ENCODE assay signal across 20 cellular contexts in genomic region chr18:58309099-58309498, GRCh38.
A peak's percentile ranks its signal among the peaks of the same experiment; 100 is the strongest.
DNase-seq lines count a peak whose midpoint lies in the region; ATAC-seq and TF ChIP-seq lines count a peak whose summit lies in the region.
"Had no signal": no experiment of that assay in that cellular context is flagged by ENCODE, and none has a peak within 500 bp of the region (broad histone marks: within the 10 kb centered on the region; RNA-seq: fewer than 3 reads in every experiment).

No MANE protein-coding gene starts in this region.

- H3K4me1 Mint-ChIP-seq in H9, result peaks cover 2 to 7% of the 10 kb centered on the region in 2 experiments; a peak in 2 of 4 replicates
- peaks cover 26% of the 10 kb centered on the region for H3K4me1 Mint-ChIP-seq in activated CD4-positive, alpha-beta memory T cell treated with anti-CD3 and anti-CD28 coated beads, Interleukin-2, amount 10 ng/mL, durations not matched to agents 7 days and 5 days

- H3K23me2 ChIP-seq in H9 (ENCODE audit: insufficient read length, low read depth, low read length, poor library complexity, severe bottlenecking), result no peaks in the 10 kb centered on the region

- no peak overlapping the region for H3K14ac ChIP-seq in H9 (ENCODE audit: insufficient read depth, low read length)

- H3K27me3 Mint-ChIP-seq in H9 (ENCODE audit: low read depth), result no peaks in the 10 kb centered on the region
- H3K27me3 Mint-ChIP-seq in activated CD4-positive, alpha-beta memory T cell treated with anti-CD3 and anti-CD28 coated beads, Interleukin-2, amount 10 ng/mL, durations not matched to agents 7 days and 5 days, result peaks cover 12% of the 10 kb centered on the region

- H3K4me3 Mint-ChIP-seq in H9, result no peak overlapping the region
- H3K4me3 Mint-ChIP-seq in activated CD4-positive, alpha-beta memory T cell treated with anti-CD3 and anti-CD28 coated beads, Interleukin-2, amount 10 ng/mL, durations not matched to agents 7 days and 5 days, result no peak overlapping the region
- H3K4me3 Mint-ChIP-seq: activated CD4-positive, alpha-beta T cell treated with anti-CD3 and anti-CD28 coated beads for 36 hours; activated CD8-positive, alpha-beta memory T cell treated with anti-CD3 and anti-CD28 coated beads, Interleukin-2, amount 10 ng/mL, durations not matched to agents 7 days and 5 days; HFFc6 had no signal

- H2BK120ac ChIP-seq in H9 (ENCODE audit: low read depth, low read length, poor library complexity, severe bottlenecking), result no peak overlapping the region

- H4K91ac ChIP-seq in H9 (ENCODE audit: insufficient read length, low read depth, low read length), result no peak overlapping the region

- H3K27ac ChIP-seq in H9 (ENCODE audit: insufficient read length, low read depth, low read length) (no peak overlapping the region), body of pancreas (peak overlapping the region; percentile 49 to 91 (median 88)), mucosa of rectum (ENCODE audit: low read depth in 2 of 2, low read length in 2 of 2) (peak overlapping the region; percentile 77 to 87), stomach smooth muscle (ENCODE audit: low read length) (peak overlapping the region; percentile 41)
- H3K27ac ChIP-seq: parathyroid adenoma, testis had no signal

- H4K20me1 ChIP-seq in H9 (ENCODE audit: control insufficient read depth, insufficient read depth, insufficient read length), result no peaks in the 10 kb centered on the region

- 0 out of 2 replicates have a peak, but pooled peaks cover 2% of the 10 kb centered on the region for H3K4me1 ChIP-seq in H9 (ENCODE audit: insufficient read depth, low read length)
- peaks cover 60% of the 10 kb centered on the region for H3K4me1 ChIP-seq in body of pancreas
- peaks cover 23 to 44% of the 10 kb centered on the region in 2 donors for H3K4me1 ChIP-seq in mucosa of rectum (ENCODE audit: control insufficient read depth in 2 of 2, insufficient read depth in 2 of 2, low read length in 2 of 2)
- H3K4me1 ChIP-seq in stomach smooth muscle (ENCODE audit: control insufficient read depth, insufficient read depth, low read length), result peaks cover 15% of the 10 kb centered on the region
- H3K4me1 ChIP-seq: parathyroid adenoma, testis had no signal

- no CpG with 5 or more reads among the region's 8 CpGs for WGBS in H9 (ENCODE audit: extremely low coverage, insufficient read length, low lambda C conversion rate)
- 89 to 91% methylated on average over 8 of the region's 8 CpGs for WGBS in body of pancreas, 2 donors

- no peak overlapping the region for H4K8ac ChIP-seq in H9 (replicated peaks; ENCODE audit: insufficient read length, low read depth, low read length)

- DNase-seq in H9 (no peak), body of pancreas (no peak), kidney glomerular epithelial cell (lab: John Stamatoyannopoulos, UW) (no peak), hepatic stellate cell (ENCODE audit: low spot score) (no peak)
- no peak for DNase-seq in activated CD4-positive, alpha-beta memory T cell treated with anti-CD3 and anti-CD28 coated beads, Interleukin-2, amount 10 ng/mL, durations not matched to agents 7 days and 5 days
- DNase-seq: activated CD4-positive, alpha-beta T cell treated with anti-CD3 and anti-CD28 coated beads for 36 hours; activated CD8-positive, alpha-beta memory T cell treated with anti-CD3 and anti-CD28 coated beads, Interleukin-2, amount 10 ng/mL, durations not matched to agents 7 days and 5 days; COR-L47; effector CD4-positive, alpha-beta T cell; HFFc6; KBM-7; left lung; NCI-H2029; NCI-H446 treated with DMSO at 0.1 percent for 48 hours; testis had no signal

- no peak for TF ChIP-seq CTCF in H9 (conservative IDR thresholded peaks at IDR 0.05)
- no peak for TF ChIP-seq CTCF in body of pancreas (IDR thresholded peaks at IDR 0.05)

- H4K5ac ChIP-seq in H9 (ENCODE audit: insufficient read length, low read depth, low read length), result no peak overlapping the region

- H3K4ac ChIP-seq in H9 (ENCODE audit: low read depth, low read length), result no peak overlapping the region

- no peak for TF ChIP-seq POLR2A in body of pancreas (IDR thresholded peaks at IDR 0.05)

- H3K36me3 ChIP-seq in body of pancreas (replicated peaks in 1 of 2; ENCODE audit: insufficient read depth in 1 of 2, low read depth in 2 of 2), result no peaks in the 10 kb centered on the region
- peaks cover 3 to 4% of the 10 kb centered on the region in 2 donors for H3K36me3 ChIP-seq in mucosa of rectum (ENCODE audit: control insufficient read depth in 2 of 2, insufficient read depth in 2 of 2, low read length in 2 of 2)
- no peaks in the 10 kb centered on the region for H3K36me3 ChIP-seq in stomach smooth muscle (ENCODE audit: control insufficient read depth in 2 of 2, insufficient read depth in 2 of 2, low read length in 2 of 2)
- H3K36me3 ChIP-seq: left lung had no signal

- no peak overlapping the region for H3K56ac ChIP-seq in H9 (ENCODE audit: insufficient read length, low read depth, low read length)

- POLR2A ChIA-PET in activated CD4-positive, alpha-beta memory T cell treated with anti-CD3 and anti-CD28 coated beads, Interleukin-2, amount 10 ng/mL, durations not matched to agents 7 days and 5 days (lab: Charles Lee), result no interaction called here

- no peak overlapping the region for H3K18ac ChIP-seq in H9 (ENCODE audit: insufficient read length, low read depth, low read length)

- H3T11ph ChIP-seq in H9 (ENCODE audit: low read length), result no peak overlapping the region

- H3K79me2 ChIP-seq in H9 (ENCODE audit: insufficient read depth, low read length), result peaks cover 2% of the 10 kb centered on the region; the same call in 1 of the 2 replicates
- H3K79me2 ChIP-seq: parathyroid adenoma had no signal

- ATAC-seq in body of pancreas, result no peak
- no peak for ATAC-seq in GM21381 (IDR thresholded peaks at IDR 0.05; ENCODE audit: unreplicated experiment)
- ATAC-seq: activated CD8-positive, alpha-beta memory T cell treated with anti-CD3 and anti-CD28 coated beads, Interleukin-2, amount 10 ng/mL, durations not matched to agents 7 days and 5 days had no signal

- H2AK5ac ChIP-seq in H9 (ENCODE audit: insufficient read length, low read length), result no peak overlapping the region

- H2BK15ac ChIP-seq in H9 (ENCODE audit: low read depth, low read length), result no peak overlapping the region

- H2BK12ac ChIP-seq in H9 (ENCODE audit: insufficient read length, low read depth, low read length), result no peak overlapping the region

- no peak overlapping the region for H3K23ac ChIP-seq in H9 (ENCODE audit: insufficient read length, low read depth, low read length)

- peak overlapping the region; percentile 6 to 83 (median 37); a peak in 2 of 7 replicates for H3K27ac Mint-ChIP-seq in H9
- no peak overlapping the region for H3K27ac Mint-ChIP-seq in activated CD4-positive, alpha-beta memory T cell treated with anti-CD3 and anti-CD28 coated beads, Interleukin-2, amount 10 ng/mL, durations not matched to agents 7 days and 5 days
- H3K27ac Mint-ChIP-seq: activated CD4-positive, alpha-beta T cell treated with anti-CD3 and anti-CD28 coated beads for 36 hours; activated CD8-positive, alpha-beta memory T cell treated with anti-CD3 and anti-CD28 coated beads, Interleukin-2, amount 10 ng/mL, durations not matched to agents 7 days and 5 days; HFFc6 had no signal

- H3K27me3 ChIP-seq in H9 (ENCODE audit: insufficient read depth, low read length) (no peaks in the 10 kb centered on the region), body of pancreas (no peaks in the 10 kb centered on the region), mucosa of rectum (ENCODE audit: control insufficient read depth in 2 of 2, insufficient read depth in 2 of 2, low read length in 2 of 2) (no peaks in the 10 kb centered on the region), stomach smooth muscle (ENCODE audit: control insufficient read depth in 1 of 2, insufficient read depth in 2 of 2, low read length in 2 of 2) (no peaks in the 10 kb centered on the region)
- H3K27me3 ChIP-seq: left lung, testis had no signal

- peaks cover 9 to 13% (median 10%) of the 10 kb centered on the region in 3 experiments; a peak in 6 of 7 replicates for H3K36me3 Mint-ChIP-seq in H9 (ENCODE audit: insufficient read depth in 1 of 3, low read depth in 3 of 3)
- H3K36me3 Mint-ChIP-seq in activated CD4-positive, alpha-beta memory T cell treated with anti-CD3 and anti-CD28 coated beads, Interleukin-2, amount 10 ng/mL, durations not matched to agents 7 days and 5 days (ENCODE audit: low read depth), result peaks cover 3% of the 10 kb centered on the region

- H3K9me3 ChIP-seq in H9 (ENCODE audit: control insufficient read depth, low read depth, low read length) (peaks cover 5% of the 10 kb centered on the region), body of pancreas (peaks cover 0 to 4% (median 0%) of the 10 kb centered on the region in 3 donors), mucosa of rectum (ENCODE audit: control insufficient read depth in 2 of 2, low read length in 2 of 2) (peaks cover 2 to 3% of the 10 kb centered on the region in 2 donors), stomach smooth muscle (ENCODE audit: control insufficient read depth in 2 of 2, low read length in 2 of 2) (peaks cover 0 to 7% of the 10 kb centered on the region in 2 donors)
- H3K9me3 ChIP-seq: testis had no signal

- intact Hi-C loops in body of pancreas (cut with DNase I), result loop anchor here (10.0 kb wide), 1 partner anchor 74 kb away; no protein-coding TSS in a partner anchor

- H2BK5ac ChIP-seq in H9 (ENCODE audit: insufficient read length, low read length), result no peak overlapping the region

- H2BK20ac ChIP-seq in H9 (ENCODE audit: low read depth, low read length, poor library complexity, severe bottlenecking), result no peak overlapping the region

- H3K4me3 ChIP-seq in body of pancreas (no peak overlapping the region), mucosa of rectum (ENCODE audit: low read length in 2 of 2) (no peak overlapping the region), stomach smooth muscle (ENCODE audit: low read length in 2 of 2) (no peak overlapping the region)
- H3K4me3 ChIP-seq: left lung, smooth muscle cell, testis had no signal

- CTCF ChIA-PET in activated CD4-positive, alpha-beta memory T cell treated with anti-CD3 and anti-CD28 coated beads, Interleukin-2, amount 10 ng/mL, durations not matched to agents 7 days and 5 days (lab: Charles Lee), result no interaction called here

- no peak overlapping the region for H3K4me2 ChIP-seq in H9 (ENCODE audit: insufficient read depth, insufficient read length, low read length)
- H3K4me2 ChIP-seq: smooth muscle cell had no signal

- peaks cover 3 to 5% of the 10 kb centered on the region in 2 experiments; a peak in 2 of 5 replicates for H3K9me3 Mint-ChIP-seq in H9
- H3K9me3 Mint-ChIP-seq in activated CD4-positive, alpha-beta memory T cell treated with anti-CD3 and anti-CD28 coated beads, Interleukin-2, amount 10 ng/mL, durations not matched to agents 7 days and 5 days, result peaks cover 6% of the 10 kb centered on the region

- H2AFZ ChIP-seq in H9 (ENCODE audit: low read length), result no peak overlapping the region
- H2AFZ ChIP-seq: parathyroid adenoma had no signal

- no peak overlapping the region for H3K9ac ChIP-seq in H9 (ENCODE audit: extremely low read depth, insufficient read length, low read length)
- peak overlapping the region in 1 of 2 donors; percentile 53 for H3K9ac ChIP-seq in mucosa of rectum (ENCODE audit: low read depth in 1 of 2, low read length in 2 of 2)
- H3K9ac ChIP-seq in stomach smooth muscle (ENCODE audit: low read length in 2 of 2), result no peak overlapping the region
- H3K9ac ChIP-seq: parathyroid adenoma had no signal

- H3K79me1 ChIP-seq in H9 (ENCODE audit: insufficient read depth, low read depth, low read length, poor library complexity, severe bottlenecking), result no peaks in the 10 kb centered on the region
